ENCODE assay signal across 22 cellular contexts in the genomic region with DNA sequence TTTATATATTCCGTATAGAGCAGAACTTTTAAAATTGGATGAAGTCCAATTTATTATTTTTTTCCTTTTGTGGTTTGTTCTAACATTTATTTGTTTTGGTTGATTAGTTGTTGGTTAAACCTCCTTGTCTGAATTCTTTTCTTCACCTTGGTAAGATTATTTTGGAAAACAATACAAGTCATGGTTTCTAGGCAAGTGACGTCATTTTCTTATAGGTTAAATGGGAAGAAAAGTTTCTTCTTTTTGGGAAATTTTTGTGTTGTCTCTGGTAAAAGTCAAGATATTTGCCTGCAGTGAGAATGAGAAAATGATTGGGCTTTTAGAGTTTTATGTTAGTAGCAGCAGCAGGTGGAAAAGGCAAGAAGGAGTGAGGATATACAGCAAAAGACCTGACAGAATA.
"Had no signal": no experiment of that assay in that cellular context is flagged by ENCODE, and none has a peak within 500 bp of the region (broad histone marks: within the 10 kb centered on the region; RNA-seq: fewer than 3 reads in every experiment).

No MANE protein-coding gene starts in this region.

- H3K9me3 ChIP-seq: SJSA1 had no signal

- H3K27ac ChIP-seq: SJSA1 had no signal

- FAIRE-seq: RCC 7860 had no signal

- DNase-seq: KBM-7, MV-4-11, NCI-H1048, NCI-H1105, NCI-H1417, NCI-H1436 treated with DMSO at 0.1 percent for 48 hours, NCI-H1694, NCI-H187 treated with DMSO at 0.1 percent for 48 hours, NCI-H2029 treated with DMSO at 0.1 percent for 48 hours, NCI-H2227 treated with DMSO at 0.1 percent for 48 hours, NCI-H446, NCI-H510A, NCI-H524 treated with DMSO at 0.1 percent for 48 hours, NCI-H69, NCI-H774, Right ventricle myocardium superior, RPMI8226, SIG-M5, SK-N-SH had no signal

- H3K4me3 Mint-ChIP-seq: IgD-negative memory B cell had no signal

- H3K4me3 ChIP-seq: SJSA1 had no signal

- H3K27ac Mint-ChIP-seq: IgD-negative memory B cell had no signal

- H3K4me2 ChIP-seq: SK-N-SH had no signal

- H3K27me3 ChIP-seq: SJSA1 had no signal

- H3K36me3 ChIP-seq: SJSA1 had no signal

- H3K9ac ChIP-seq: SK-N-SH had no signal

- H3K36me3 Mint-ChIP-seq: IgD-negative memory B cell had no signal

- H3K27me3 Mint-ChIP-seq: IgD-negative memory B cell had no signal

- H3K4me1 Mint-ChIP-seq: IgD-negative memory B cell had no signal
